In the genomic region with DNA sequence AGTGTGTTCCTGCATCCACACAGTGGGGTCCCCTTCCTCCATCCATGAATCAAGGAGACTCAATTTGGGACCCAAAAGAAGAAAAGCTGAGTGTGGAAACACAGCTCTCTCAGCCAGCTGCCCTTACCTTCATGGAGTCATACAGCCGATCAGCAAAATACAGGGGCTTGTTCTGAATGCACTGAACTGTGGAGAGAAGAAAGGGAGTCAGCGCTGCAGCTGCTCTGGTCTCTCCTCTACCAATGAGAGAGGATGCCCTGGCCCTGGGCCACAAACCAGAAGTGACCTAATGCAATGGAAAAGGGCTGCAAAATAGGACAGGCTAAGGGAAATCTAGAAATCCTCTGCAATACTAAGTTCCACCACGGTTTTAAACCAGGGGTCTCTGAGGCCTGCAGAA, we compare ENCODE assay signal across 12 cellular contexts. TPM values are rescaled to one million over a fixed set of nuclear protein-coding genes. Genes with fewer than 3 reads are reported as not detected.
DNase-seq lines count a peak whose midpoint lies in the region; ATAC-seq and TF ChIP-seq lines count a peak whose summit lies in the region.
"Had no signal": no experiment of that assay in that cellular context is flagged by ENCODE, and none has a peak within 500 bp of the region (broad histone marks: within the 10 kb centered on the region; RNA-seq: fewer than 3 reads in every experiment).

No MANE protein-coding gene starts in this region.

- no peaks in the 10 kb centered on the region for H3K9me3 Mint-ChIP-seq in chondrocyte (ENCODE audit: low read depth)
- H3K9me3 Mint-ChIP-seq: neural crest cell had no signal

- 57 to 66% (median 62%) methylated on average over 3 of the region's 3 CpGs for WGBS in psoas muscle, 3 donors

- H3K4me1 ChIP-seq in psoas muscle: no peaks in the 10 kb centered on the region

- no peak overlapping the region for H3K4me3 ChIP-seq in psoas muscle
- H3K4me3 ChIP-seq: GM12878, skin epidermis had no signal

- H3K27ac Mint-ChIP-seq in chondrocyte (ENCODE audit: unreplicated experiment) (peak overlapping the region; percentile 34), T-helper 17 cell (no peak overlapping the region)

- peaks cover 37 to 96% of the 10 kb centered on the region in 2 donors for H3K36me3 ChIP-seq in psoas muscle (ENCODE audit: insufficient read depth in 1 of 2, low read depth in 1 of 2)

- H3K36me3 Mint-ChIP-seq in chondrocyte (ENCODE audit: low read depth) (peaks cover 81% of the 10 kb centered on the region), T-helper 17 cell (ENCODE audit: low read depth) (peaks cover 28% of the 10 kb centered on the region)

- no peak overlapping the region for H3K27ac ChIP-seq in psoas muscle

- no peaks in the 10 kb centered on the region for H3K27me3 Mint-ChIP-seq in chondrocyte (ENCODE audit: low read depth)
- H3K27me3 Mint-ChIP-seq in T-helper 17 cell: no peaks in the 10 kb centered on the region

- TF ChIP-seq CTCF in chondrocyte (IDR thresholded peaks at IDR 0.05) (no peak), psoas muscle (IDR thresholded peaks at IDR 0.05) (no peak)

- DNase-seq in LHCN-M2 (ENCODE audit: low read depth) (peak; percentile 95), NCI-H345 (lab: John Stamatoyannopoulos, UW) (peak; percentile 79), chondrocyte (ENCODE audit: low spot score) (no peak), psoas muscle (no peak), T-helper 17 cell (no peak)
- DNase-seq: activated T-cell treated with anti-CD3 and anti-CD28 coated beads for 4 hours, left colon had no signal

- no peaks in the 10 kb centered on the region for H3K27me3 ChIP-seq in psoas muscle (ENCODE audit: insufficient read depth in 3 of 3, low read length in 2 of 3)

- H3K4me1 Mint-ChIP-seq in chondrocyte (ENCODE audit: low read depth) (peaks cover 80% of the 10 kb centered on the region), T-helper 17 cell (peaks cover 15% of the 10 kb centered on the region)
- H3K4me1 Mint-ChIP-seq: neural crest cell had no signal

- intact Hi-C loops in psoas muscle (cut with DNase I): loop anchor here in 1 of 2 donors (5.0 kb wide), 1 partner anchor 106 kb away; no protein-coding TSS in a partner anchor

- ATAC-seq in psoas muscle (peak; percentile 20 to 29 (median 23)), GM18867 (IDR thresholded peaks at IDR 0.05; ENCODE audit: unreplicated experiment) (no peak), T-helper 17 cell (no peak), HG02610 (IDR thresholded peaks at IDR 0.05; ENCODE audit: unreplicated experiment) (no peak)
- ATAC-seq: GM12878, left colon had no signal

- H3K9me3 ChIP-seq in psoas muscle: no peaks in the 10 kb centered on the region
- no peaks in the 10 kb centered on the region for H3K9me3 ChIP-seq in T-helper 17 cell (ENCODE audit: control insufficient read depth, low read length, poor library complexity, severe bottlenecking)

- no peak overlapping the region for H3K4me3 Mint-ChIP-seq in chondrocyte (ENCODE audit: unreplicated experiment)
- H3K4me3 Mint-ChIP-seq in T-helper 17 cell: no peak overlapping the region
- H3K4me3 Mint-ChIP-seq: neural crest cell had no signal

RNA-seq across cellular contexts. Expression of gene ANXA2, which starts 46.7 kb away (rescaled TPM):
- total RNA-seq in LHCN-M2 (2014; rRNA removed): 3,230 and 3,804 TPM in 2 replicates
- polyA plus RNA-seq in LHCN-M2 (2012): 7,075 TPM
- 2,649 to 2,819 TPM (median 2,779 TPM) in 3 replicates for total RNA-seq in chondrocyte
- total RNA-seq in psoas muscle: 100 to 1,000 TPM; 140 to 522 (median 378) TPM
- 1,000 to 10,000 TPM in 1 of 3 donors, 100 to 1,000 TPM in 2; 320 to 2,117 (median 350) TPM for polyA plus RNA-seq in psoas muscle
- total RNA-seq in T-helper 17 cell: 100 to 1,000 TPM; 186 to 190 TPM

Comparison
In these comparisons a context has a peak if more than half of its experiments do, and no peak if none do; other contexts are left out.
1. DNase-seq: peak in LHCN-M2 (single experiment) and NCI-H345 (single experiment); none in chondrocyte (single experiment), psoas muscle (0 of 2) and T-helper 17 cell (0 of 3).
2. ATAC-seq: peak in psoas muscle (4 of 4); none in GM18867 (single experiment), T-helper 17 cell (single experiment) and HG02610 (single experiment).